ENCODE assay signal across 13 cellular contexts in genomic region chr16:48597563-48598392, GRCh38. TPM values are rescaled to one million over a fixed set of nuclear protein-coding genes. Genes with fewer than 3 reads are reported as not detected.
DNase-seq lines count a peak whose midpoint lies in the region; ATAC-seq and TF ChIP-seq lines count a peak whose summit lies in the region.
"Had no signal": no experiment of that assay in that cellular context is flagged by ENCODE, and none has a peak within 500 bp of the region (broad histone marks: within the 10 kb centered on the region; RNA-seq: fewer than 3 reads in every experiment).

No MANE protein-coding gene starts in this region.

- no peaks in the 10 kb centered on the region for H3K4me1 ChIP-seq in fibroblast of lung (ENCODE audit: control insufficient read depth, extremely low read depth, insufficient read depth, low read length)

- no peak for TF ChIP-seq CTCF in activated CD8-positive, alpha-beta T cell treated with anti-CD3 and anti-CD28 coated beads for 36 hours (IDR thresholded peaks at IDR 0.05)
- TF ChIP-seq CTCF in fibroblast of lung (conservative IDR thresholded peaks at IDR 0.05 in 1 of 2, IDR thresholded peaks at IDR 0.05 in 1 of 2; ENCODE audit: low read depth in 1 of 2, low read length in 2 of 2), result no peak

- no peak overlapping the region for H2AFZ ChIP-seq in fibroblast of lung (ENCODE audit: low read length)

- H3K36me3 Mint-ChIP-seq in activated CD8-positive, alpha-beta T cell treated with anti-CD3 and anti-CD28 coated beads for 36 hours (ENCODE audit: low read depth), result peaks cover 42% of the 10 kb centered on the region
- peaks cover 55% of the 10 kb centered on the region for H3K36me3 Mint-ChIP-seq in activated CD8-positive, alpha-beta T cell treated with anti-CD3 and anti-CD28 coated beads, Interleukin-2, amount 10 ng/mL, durations not matched to agents 7 days and 5 days (ENCODE audit: low read depth)
- no peaks in the 10 kb centered on the region for H3K36me3 Mint-ChIP-seq in T-helper 17 cell (ENCODE audit: low read depth)

- peak overlapping the region; percentile 75 for H3K27ac Mint-ChIP-seq in activated CD8-positive, alpha-beta T cell treated with anti-CD3 and anti-CD28 coated beads for 36 hours
- no peak overlapping the region for H3K27ac Mint-ChIP-seq in activated CD8-positive, alpha-beta T cell treated with anti-CD3 and anti-CD28 coated beads, Interleukin-2, amount 10 ng/mL, durations not matched to agents 7 days and 5 days
- peak overlapping the region; percentile 62 for H3K27ac Mint-ChIP-seq in T-helper 17 cell
- H3K27ac Mint-ChIP-seq in stimulated activated naive CD8-positive, alpha-beta T cell treated with anti-CD3 and anti-CD28 coated beads, Interleukin-15, amount 100 ng/mL, for 72 hours, result peak overlapping the region; percentile 66 to 86

- POLR2A ChIA-PET in activated CD8-positive, alpha-beta T cell treated with anti-CD3 and anti-CD28 coated beads for 36 hours (lab: Charles Lee), result interaction anchor here (0.6 to 1.8 kb wide), 2 partner anchors 10 to 11 kb away, joined by 3 to 9 read pairs; no protein-coding TSS in a partner anchor
- POLR2A ChIA-PET in activated CD8-positive, alpha-beta T cell treated with anti-CD3 and anti-CD28 coated beads, Interleukin-2, amount 10 ng/mL, durations not matched to agents 7 days and 5 days (lab: Charles Lee), result interaction anchor here (1.0 kb wide), 1 partner anchor 25 kb away, joined by 3 read pairs; no protein-coding TSS in a partner anchor

- no peak for DNase-seq in activated CD8-positive, alpha-beta T cell treated with anti-CD3 and anti-CD28 coated beads for 36 hours
- DNase-seq in activated CD8-positive, alpha-beta T cell treated with anti-CD3 and anti-CD28 coated beads, Interleukin-2, amount 10 ng/mL, durations not matched to agents 7 days and 5 days, result no peak
- DNase-seq in T-helper 17 cell, result no peak
- DNase-seq in fibroblast of lung (ENCODE audit: low read depth in 2 of 2), result peak; percentile 18 to 36
- no peak for DNase-seq in stimulated activated naive CD8-positive, alpha-beta T cell treated with anti-CD3 and anti-CD28 coated beads, Interleukin-15, amount 100 ng/mL, for 72 hours
- no peak for DNase-seq in NCI-H524 (lab: John Stamatoyannopoulos, UW)
- DNase-seq in OCI-M2 (lab: John Stamatoyannopoulos, UW; ENCODE audit: unreplicated experiment), result no peak
- DNase-seq: aorta, NCI-H1092 treated with DMSO at 0.1 percent for 48 hours, SHP77, spleen, upper lobe of left lung had no signal

- no peak overlapping the region for H3K4me3 ChIP-seq in fibroblast of lung (replicated peaks in 1 of 4; ENCODE audit: control extremely low read depth in 1 of 4, insufficient read depth in 1 of 4, low read depth in 3 of 4, low read length in 4 of 4)
- H3K4me3 ChIP-seq: spleen, upper lobe of left lung had no signal

- no peak overlapping the region for H3K9ac ChIP-seq in fibroblast of lung (ENCODE audit: insufficient read depth, low read length)

- H3K4me3 Mint-ChIP-seq in activated CD8-positive, alpha-beta T cell treated with anti-CD3 and anti-CD28 coated beads for 36 hours, result no peak overlapping the region
- no peak overlapping the region for H3K4me3 Mint-ChIP-seq in activated CD8-positive, alpha-beta T cell treated with anti-CD3 and anti-CD28 coated beads, Interleukin-2, amount 10 ng/mL, durations not matched to agents 7 days and 5 days
- H3K4me3 Mint-ChIP-seq in T-helper 17 cell, result no peak overlapping the region
- H3K4me3 Mint-ChIP-seq in stimulated activated naive CD8-positive, alpha-beta T cell treated with anti-CD3 and anti-CD28 coated beads, Interleukin-15, amount 100 ng/mL, for 72 hours, result peak overlapping the region in 1 of 2 donors; percentile 62

- ATAC-seq in activated CD8-positive, alpha-beta T cell treated with anti-CD3 and anti-CD28 coated beads for 36 hours, result no peak
- ATAC-seq in activated CD8-positive, alpha-beta T cell treated with anti-CD3 and anti-CD28 coated beads, Interleukin-2, amount 10 ng/mL, durations not matched to agents 7 days and 5 days, result no peak
- ATAC-seq in T-helper 17 cell, result no peak
- no peak for ATAC-seq in stimulated activated naive CD8-positive, alpha-beta T cell treated with anti-CD3 and anti-CD28 coated beads, Interleukin-15, amount 100 ng/mL, for 72 hours
- ATAC-seq in GM18861 (IDR thresholded peaks at IDR 0.05; ENCODE audit: unreplicated experiment), result no peak

- H3K4me1 Mint-ChIP-seq in activated CD8-positive, alpha-beta T cell treated with anti-CD3 and anti-CD28 coated beads for 36 hours (ENCODE audit: low read depth), result peaks cover 63% of the 10 kb centered on the region
- peaks cover 62% of the 10 kb centered on the region for H3K4me1 Mint-ChIP-seq in activated CD8-positive, alpha-beta T cell treated with anti-CD3 and anti-CD28 coated beads, Interleukin-2, amount 10 ng/mL, durations not matched to agents 7 days and 5 days (ENCODE audit: low read depth)
- H3K4me1 Mint-ChIP-seq in T-helper 17 cell, result peaks cover 42% of the 10 kb centered on the region
- H3K4me1 Mint-ChIP-seq in stimulated activated naive CD8-positive, alpha-beta T cell treated with anti-CD3 and anti-CD28 coated beads, Interleukin-15, amount 100 ng/mL, for 72 hours, result peaks cover 58% of the 10 kb centered on the region

- no peaks in the 10 kb centered on the region for H3K27me3 ChIP-seq in fibroblast of lung (ENCODE audit: control insufficient read depth, insufficient read depth, low read length)
- H3K27me3 ChIP-seq: spleen, upper lobe of left lung had no signal

- H3K27me3 Mint-ChIP-seq in activated CD8-positive, alpha-beta T cell treated with anti-CD3 and anti-CD28 coated beads for 36 hours, result no peaks in the 10 kb centered on the region
- H3K27me3 Mint-ChIP-seq in activated CD8-positive, alpha-beta T cell treated with anti-CD3 and anti-CD28 coated beads, Interleukin-2, amount 10 ng/mL, durations not matched to agents 7 days and 5 days (ENCODE audit: low read depth), result no peaks in the 10 kb centered on the region
- no peaks in the 10 kb centered on the region for H3K27me3 Mint-ChIP-seq in T-helper 17 cell
- H3K27me3 Mint-ChIP-seq in stimulated activated naive CD8-positive, alpha-beta T cell treated with anti-CD3 and anti-CD28 coated beads, Interleukin-15, amount 100 ng/mL, for 72 hours, result no peaks in the 10 kb centered on the region

- H3K9me3 Mint-ChIP-seq in activated CD8-positive, alpha-beta T cell treated with anti-CD3 and anti-CD28 coated beads for 36 hours, result peaks cover 7% of the 10 kb centered on the region
- peaks cover 11% of the 10 kb centered on the region for H3K9me3 Mint-ChIP-seq in activated CD8-positive, alpha-beta T cell treated with anti-CD3 and anti-CD28 coated beads, Interleukin-2, amount 10 ng/mL, durations not matched to agents 7 days and 5 days (ENCODE audit: insufficient read depth)
- peaks cover 7 to 11% of the 10 kb centered on the region in 2 donors for H3K9me3 Mint-ChIP-seq in stimulated activated naive CD8-positive, alpha-beta T cell treated with anti-CD3 and anti-CD28 coated beads, Interleukin-15, amount 100 ng/mL, for 72 hours

- H3K27ac ChIP-seq in fibroblast of lung (ENCODE audit: insufficient read depth, low read length), result no peak overlapping the region

- H3K9me3 ChIP-seq in T-helper 17 cell (ENCODE audit: control insufficient read depth, low read length, poor library complexity, severe bottlenecking), result no peaks in the 10 kb centered on the region
- no peaks in the 10 kb centered on the region for H3K9me3 ChIP-seq in fibroblast of lung (ENCODE audit: control insufficient read depth, insufficient read depth, low read depth, low read length)

- no peaks in the 10 kb centered on the region for H3K36me3 ChIP-seq in fibroblast of lung (ENCODE audit: control insufficient read depth, insufficient read depth, low read length)
- H3K36me3 ChIP-seq: upper lobe of left lung had no signal

- peaks cover 61% of the 10 kb centered on the region for H3K79me2 ChIP-seq in fibroblast of lung (ENCODE audit: control insufficient read depth, insufficient read depth, low read length)

- CTCF ChIA-PET in activated CD8-positive, alpha-beta T cell treated with anti-CD3 and anti-CD28 coated beads for 36 hours (lab: Charles Lee), result interaction anchor here (0.6 to 1.6 kb wide), 3 partner anchors 11 to 366 kb away, joined by 3 to 9 read pairs (median 4); no protein-coding TSS in a partner anchor
- CTCF ChIA-PET in activated CD8-positive, alpha-beta T cell treated with anti-CD3 and anti-CD28 coated beads, Interleukin-2, amount 10 ng/mL, durations not matched to agents 7 days and 5 days (lab: Charles Lee), result interaction anchor here (0.5 to 1.8 kb wide), 5 partner anchors 9 to 39 kb away, joined by 3 to 8 read pairs (median 3); no protein-coding TSS in a partner anchor

- intact Hi-C loops in activated CD8-positive, alpha-beta T cell treated with anti-CD3 and anti-CD28 coated beads for 36 hours (cut with micrococcal nuclease), result loop anchor here (2.0 kb wide), 1 partner anchor 13 kb away; the partner anchor contains the start of gene N4BP1

- no peak overlapping the region for H3K4me2 ChIP-seq in fibroblast of lung (ENCODE audit: extremely low read depth, insufficient read depth, low read length)

- H4K20me1 ChIP-seq in fibroblast of lung (ENCODE audit: control insufficient read depth, extremely low read depth, insufficient read depth, low read length), result peaks cover 4% of the 10 kb centered on the region

RNA-seq across cellular contexts. Expression of gene N4BP1, which starts 12.2 kb away (rescaled TPM):
- 10 to 100 TPM; 39.5 to 40.5 TPM for total RNA-seq in activated CD8-positive, alpha-beta T cell treated with anti-CD3 and anti-CD28 coated beads for 36 hours
- total RNA-seq in activated CD8-positive, alpha-beta T cell treated with anti-CD3 and anti-CD28 coated beads, Interleukin-2, amount 10 ng/mL, durations not matched to agents 7 days and 5 days, result 10 to 100 TPM; 56.1 to 59.1 TPM
- 100 to 1,000 TPM in 1 of 2 donors, 10 to 100 TPM in 1; 76.1 to 108 TPM for total RNA-seq in T-helper 17 cell
- 15.5 and 16.4 TPM in 2 replicates for total RNA-seq in fibroblast of lung
- polyA plus RNA-seq in fibroblast of lung, result 18.2 and 18.8 TPM in 2 replicates
- polyA plus RNA-seq in fibroblast of lung (2012), result 12.8 and 14.0 TPM in 2 replicates
- 10.3 and 21.7 TPM in 2 replicates for polyA minus RNA-seq in fibroblast of lung (ENCODE audit: low replicate concordance)

Comparison
In these comparisons a context has a peak if more than half of its experiments do, and no peak if none do; other contexts are left out.
1. DNase-seq: peak in fibroblast of lung (2 of 2); none in activated CD8-positive, alpha-beta T cell treated with anti-CD3 and anti-CD28 coated beads for 36 hours (single experiment), activated CD8-positive, alpha-beta T cell treated with anti-CD3 and anti-CD28 coated beads, Interleukin-2, amount 10 ng/mL, durations not matched to agents 7 days and 5 days (single experiment), T-helper 17 cell (0 of 3), stimulated activated naive CD8-positive, alpha-beta T cell treated with anti-CD3 and anti-CD28 coated beads, Interleukin-15, amount 100 ng/mL, for 72 hours (0 of 2), NCI-H524 (0 of 2) and OCI-M2 (single experiment).